19 cellular contexts compared by ENCODE assay signal in genomic region chr5:124905756-124906155, GRCh38.
DNase-seq lines count a peak whose midpoint lies in the region; ATAC-seq and TF ChIP-seq lines count a peak whose summit lies in the region.
"Had no signal": no experiment of that assay in that cellular context is flagged by ENCODE, and none has a peak within 500 bp of the region (broad histone marks: within the 10 kb centered on the region; RNA-seq: fewer than 3 reads in every experiment).

No MANE protein-coding gene starts in this region.

- H3K4me1 ChIP-seq in breast epithelium (peaks cover 0 to 22% of the 10 kb centered on the region in 2 donors), mucosa of stomach (ENCODE audit: control insufficient read depth, insufficient read depth, low read length) (peaks cover 43% of the 10 kb centered on the region), thyroid gland (peaks cover 31 to 35% of the 10 kb centered on the region in 2 donors)

- H3K27me3 Mint-ChIP-seq in MCF 10A (ENCODE audit: insufficient read depth, unreplicated experiment) (no peaks in the 10 kb centered on the region), brain (no peaks in the 10 kb centered on the region)
- H3K27me3 Mint-ChIP-seq: activated CD4-positive, alpha-beta T cell treated with anti-CD3 and anti-CD28 coated beads, Interleukin-2, amount 10 ng/mL, durations not matched to agents 24 days and 14 days had no signal

- TF ChIP-seq CTCF in breast epithelium (IDR thresholded peaks at IDR 0.05) (no peak), MCF 10A (IDR thresholded peaks at IDR 0.05; ENCODE audit: unreplicated experiment) (no peak), brain (conservative IDR thresholded peaks at IDR 0.05) (no peak), thyroid gland (IDR thresholded peaks at IDR 0.05) (no peak), GM20000 (IDR thresholded peaks at IDR 0.05; ENCODE audit: extremely low read depth, missing control alignments) (no peak)

- peak overlapping the region; percentile 10 for H3K9ac ChIP-seq in mucosa of stomach (ENCODE audit: low read length)

- H3K27me3 ChIP-seq in breast epithelium (no peaks in the 10 kb centered on the region), mucosa of stomach (ENCODE audit: control insufficient read depth, insufficient read depth, low read length) (no peaks in the 10 kb centered on the region), thyroid gland (no peaks in the 10 kb centered on the region), H7 (ENCODE audit: control insufficient read depth, insufficient read depth, low read length) (peaks cover 15% of the 10 kb centered on the region)
- H3K27me3 ChIP-seq: MG63, SJSA1, tibial nerve had no signal

- H3K36me3 ChIP-seq in breast epithelium (no peaks in the 10 kb centered on the region), mucosa of stomach (ENCODE audit: control insufficient read depth, insufficient read depth, low read length) (no peaks in the 10 kb centered on the region), thyroid gland (no peaks in the 10 kb centered on the region), H7 (replicated peaks; ENCODE audit: control insufficient read depth, insufficient read depth, low read length) (no peaks in the 10 kb centered on the region)
- H3K36me3 ChIP-seq: MG63, SJSA1, tibial nerve had no signal

- no peak for TF ChIP-seq POLR2A in breast epithelium (IDR thresholded peaks at IDR 0.05)
- TF ChIP-seq POLR2A in thyroid gland (IDR thresholded peaks at IDR 0.05), result no peak

- H3K9me3 Mint-ChIP-seq in MCF 10A (ENCODE audit: unreplicated experiment) (no peaks in the 10 kb centered on the region), brain (peaks cover 0 to 10% (median 0%) of the 10 kb centered on the region in 5 experiments)
- H3K9me3 Mint-ChIP-seq: activated CD4-positive, alpha-beta T cell treated with anti-CD3 and anti-CD28 coated beads, Interleukin-2, amount 10 ng/mL, durations not matched to agents 24 days and 14 days had no signal

- no peaks in the 10 kb centered on the region for H3K36me3 Mint-ChIP-seq in MCF 10A (ENCODE audit: insufficient read depth, unreplicated experiment)
- H3K36me3 Mint-ChIP-seq in brain, result no peaks in the 10 kb centered on the region

- H3K4me3 ChIP-seq in breast epithelium, result no peak overlapping the region
- no peak overlapping the region for H3K4me3 ChIP-seq in mucosa of stomach (ENCODE audit: low read length)
- no peak overlapping the region for H3K4me3 ChIP-seq in thyroid gland (replicated peaks in 1 of 3)
- H3K4me3 ChIP-seq in H7 (ENCODE audit: insufficient read depth, low read depth, low read length), result no peak overlapping the region
- H3K4me3 ChIP-seq: MG63, SJSA1, skin epidermis, tibial nerve had no signal

- DNase-seq in breast epithelium (ENCODE audit: low spot score in 2 of 2), result no peak
- DNase-seq in MCF 10A (ENCODE audit: unreplicated experiment), result no peak
- no peak for DNase-seq in thyroid gland
- no peak for DNase-seq in H7
- no peak for DNase-seq in GM20000 (ENCODE audit: low spot score)
- DNase-seq: activated CD4-positive, alpha-beta T cell treated with anti-CD3 and anti-CD28 coated beads, Interleukin-2, amount 10 ng/mL, durations not matched to agents 24 days and 14 days; activated naive CD4-positive, alpha-beta T cell treated with Interleukin-2 at 50 U/mL for 16 hours; MG63; NCI-H446 treated with DMSO at 0.1 percent for 48 hours; OCI-M1; stimulated activated CD4-positive, alpha-beta T cell treated with anti-CD3 and anti-CD28 coated beads, Interleukin-4, amount 100 ng/mL, for 4 hours; stimulated activated CD8-positive, alpha-beta memory T cell treated with anti-CD3 and anti-CD28 coated beads, Interleukin-4, amount 100 ng/mL, for 48 hours; T-helper 9 cell had no signal

- H3K9me3 ChIP-seq in breast epithelium, result no peaks in the 10 kb centered on the region
- no peaks in the 10 kb centered on the region for H3K9me3 ChIP-seq in mucosa of stomach (ENCODE audit: control insufficient read depth, low read length)
- no peaks in the 10 kb centered on the region for H3K9me3 ChIP-seq in thyroid gland
- H3K9me3 ChIP-seq: MG63, SJSA1, tibial nerve had no signal

- WGBS in thyroid gland, 2 donors, result 93 to 95% methylated on average over 1 of the region's 1 CpG

- BruUV-seq in MCF 10A (replicated peaks; lab: Mats Ljungman, UMichigan), result no TSS peak

- CTCF ChIA-PET in MCF 10A (lab: Yijun Ruan, JAX), result no interaction called here

- no peak overlapping the region for H3K27ac Mint-ChIP-seq in MCF 10A (ENCODE audit: low read depth, unreplicated experiment)
- peak overlapping the region in 3 of 5 experiments; percentile 68 to 90 (median 88) for H3K27ac Mint-ChIP-seq in brain
- H3K27ac Mint-ChIP-seq: activated CD4-positive, alpha-beta T cell treated with anti-CD3 and anti-CD28 coated beads, Interleukin-2, amount 10 ng/mL, durations not matched to agents 24 days and 14 days had no signal

- peak overlapping the region; percentile 64 to 86 for H3K27ac ChIP-seq in breast epithelium
- H3K27ac ChIP-seq in thyroid gland, result peak overlapping the region in 2 of 3 donors; percentile 57 to 80
- H3K27ac ChIP-seq: SJSA1 had no signal

- H3K4me1 Mint-ChIP-seq in MCF 10A (ENCODE audit: insufficient read depth, unreplicated experiment) (peaks cover 34% of the 10 kb centered on the region), brain (peaks cover 100% of the 10 kb centered on the region)

- intact Hi-C loops in breast epithelium (cut with DNase I; ENCODE audit: low total_unique reads) (no loop called here), MCF 10A (cut with micrococcal nuclease) (loop anchor here (5.0 to 10.0 kb wide), 3 partner anchors 158 to 1231 kb away; partner anchors contain the start of gene ZNF608), thyroid gland (cut with DNase I) (no loop called here)

- POLR2A ChIA-PET in MCF 10A (lab: Yijun Ruan, JAX), result no interaction called here

- H3K4me3 Mint-ChIP-seq in MCF 10A (ENCODE audit: unreplicated experiment) (no peak overlapping the region), brain (peak overlapping the region in 1 of 5 experiments; percentile 56)
- H3K4me3 Mint-ChIP-seq: activated CD4-positive, alpha-beta T cell treated with anti-CD3 and anti-CD28 coated beads, Interleukin-2, amount 10 ng/mL, durations not matched to agents 24 days and 14 days had no signal

- no peak for ATAC-seq in HG03175 (IDR thresholded peaks at IDR 0.05; ENCODE audit: unreplicated experiment)
